ENCODE assay signal across 18 cellular contexts in the genomic region with DNA sequence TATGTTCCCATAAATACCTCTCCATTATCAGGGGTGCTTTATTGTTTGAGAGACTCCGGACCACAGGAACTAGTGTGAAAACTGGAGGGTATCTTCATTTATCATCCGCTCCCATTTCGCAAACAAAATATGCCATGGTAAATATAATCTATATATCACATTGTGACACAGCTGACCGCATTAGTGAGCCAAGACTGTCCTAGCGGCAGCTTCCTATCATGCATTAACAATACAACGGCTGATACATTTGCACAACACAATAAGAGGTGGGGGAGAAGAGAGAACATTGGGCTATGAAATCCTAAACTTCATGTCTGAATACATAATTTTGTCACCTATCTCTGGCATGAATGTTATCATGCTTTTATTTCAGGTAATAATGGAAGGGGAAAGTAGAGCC.
"Had no signal": no experiment of that assay in that cellular context is flagged by ENCODE, and none has a peak within 500 bp of the region (broad histone marks: within the 10 kb centered on the region; RNA-seq: fewer than 3 reads in every experiment).

No MANE protein-coding gene starts in this region.

- H3K27ac Mint-ChIP-seq: activated naive CD4-positive, alpha-beta T cell treated with anti-CD3 and anti-CD28 coated beads, Interleukin-2, amount 10 ng/mL, durations not matched to agents 7 days and 5 days; endodermal cell; naive thymus-derived CD8-positive, alpha-beta T cell; neural progenitor cell; stimulated activated naive B cell treated with anti-CD40 and anti-IgM and Interleukin-4, amounts not matched to agents 10 μg/mL and 1 μg/mL and 100 μg/mL, for 72 hours; T-helper 2 cell treated with Interferon-gamma antibody and Interleukin-4, amounts not matched to agents 5 μg/mL and 100 μg/mL, for 36 hours had no signal

- H3K9ac ChIP-seq: neural progenitor cell had no signal

- H3K27ac ChIP-seq: esophagus squamous epithelium, gastrocnemius medialis, neural progenitor cell, transverse colon had no signal

- H3K4me3 ChIP-seq: esophagus squamous epithelium, gastrocnemius medialis, neural progenitor cell, sigmoid colon, smooth muscle cell, transverse colon had no signal

- H3K4me2 ChIP-seq: neural progenitor cell, smooth muscle cell had no signal

- H3K4me1 ChIP-seq: gastrocnemius medialis had no signal

- DNase-seq: activated CD8-positive, alpha-beta memory T cell treated with anti-CD3 and anti-CD28 coated beads, Interleukin-2, amount 50 U/mL, for 48 hours; activated naive CD4-positive, alpha-beta T cell treated with anti-CD3 and anti-CD28 coated beads, Interleukin-2, amount 10 ng/mL, durations not matched to agents 7 days and 5 days; activated T-cell treated with anti-CD3 and anti-CD28 coated beads, Interleukin-2, amount 50 U/mL, for 48 hours; amygdala; cortex of kidney; endodermal cell; esophagus squamous epithelium; gastrocnemius medialis; hypothalamus; mesenchymal stem cell; naive thymus-derived CD8-positive, alpha-beta T cell; sigmoid colon; stimulated activated CD4-positive, alpha-beta T cell treated with anti-CD3 and anti-CD28 coated beads, Interleukin-15, amount 100 ng/mL, for 24 hours; stimulated activated naive B cell treated with anti-CD40 and anti-IgM and Interleukin-4, amounts not matched to agents 10 μg/mL and 1 μg/mL and 100 μg/mL, for 72 hours; transverse colon had no signal

- ATAC-seq: gastrocnemius medialis; naive thymus-derived CD8-positive, alpha-beta T cell; stimulated activated naive B cell treated with anti-CD40 and anti-IgM and Interleukin-4, amounts not matched to agents 10 μg/mL and 1 μg/mL and 100 μg/mL, for 72 hours had no signal

- H3K4me3 Mint-ChIP-seq: activated naive CD4-positive, alpha-beta T cell treated with anti-CD3 and anti-CD28 coated beads, Interleukin-2, amount 10 ng/mL, durations not matched to agents 7 days and 5 days; endodermal cell; naive thymus-derived CD8-positive, alpha-beta T cell; neural progenitor cell; stimulated activated naive B cell treated with anti-CD40 and anti-IgM and Interleukin-4, amounts not matched to agents 10 μg/mL and 1 μg/mL and 100 μg/mL, for 72 hours; T-helper 2 cell treated with Interferon-gamma antibody and Interleukin-4, amounts not matched to agents 5 μg/mL and 100 μg/mL, for 36 hours had no signal

- H3K9me3 ChIP-seq: esophagus squamous epithelium, gastrocnemius medialis, sigmoid colon, transverse colon had no signal

- H3K9me3 Mint-ChIP-seq: activated naive CD4-positive, alpha-beta T cell treated with anti-CD3 and anti-CD28 coated beads, Interleukin-2, amount 10 ng/mL, durations not matched to agents 7 days and 5 days; endodermal cell; naive thymus-derived CD8-positive, alpha-beta T cell; neural progenitor cell; stimulated activated naive B cell treated with anti-CD40 and anti-IgM and Interleukin-4, amounts not matched to agents 10 μg/mL and 1 μg/mL and 100 μg/mL, for 72 hours; T-helper 2 cell treated with Interferon-gamma antibody and Interleukin-4, amounts not matched to agents 5 μg/mL and 100 μg/mL, for 36 hours had no signal

- H3K4me1 Mint-ChIP-seq: activated naive CD4-positive, alpha-beta T cell treated with anti-CD3 and anti-CD28 coated beads, Interleukin-2, amount 10 ng/mL, durations not matched to agents 7 days and 5 days had no signal

- H3K27me3 Mint-ChIP-seq: stimulated activated naive B cell treated with anti-CD40 and anti-IgM and Interleukin-4, amounts not matched to agents 10 μg/mL and 1 μg/mL and 100 μg/mL, for 72 hours had no signal

- H3K36me3 Mint-ChIP-seq: activated naive CD4-positive, alpha-beta T cell treated with anti-CD3 and anti-CD28 coated beads, Interleukin-2, amount 10 ng/mL, durations not matched to agents 7 days and 5 days; naive thymus-derived CD8-positive, alpha-beta T cell had no signal

- H3K36me3 ChIP-seq: gastrocnemius medialis, neural progenitor cell, sigmoid colon, transverse colon had no signal

- H3K27me3 ChIP-seq: neural progenitor cell, sigmoid colon, transverse colon had no signal
